Comparison of ENCODE assay signal across 2 cellular contexts in genomic region chr21:25835397-25835796, GRCh38.
TF ChIP-seq lines count a peak whose summit lies in the region.

No MANE protein-coding gene starts in this region.

TF ChIP-seq in IMR-90, 13 proteins besides CTCF, POLR2A, EP300 and RAD21:
- TF ChIP-seq RFX5 (IDR thresholded peaks at IDR 0.05; ENCODE audit: low read depth, low read length) = no peak
TF ChIP-seq in IMR-90: peak in this region for 0.

TF ChIP-seq in SK-N-SH, 30 proteins besides CTCF, POLR2A, EP300 and RAD21:
- TF ChIP-seq RXRA (IDR thresholded peaks at IDR 0.05; ENCODE audit: borderline replicate concordance, low read depth) (no peak), TCF12 (IDR thresholded peaks at IDR 0.05) (no peak), RCOR1 (IDR thresholded peaks at IDR 0.05; ENCODE audit: low read length) (no peak), MEF2A (IDR thresholded peaks at IDR 0.05; ENCODE audit: borderline replicate concordance, low read depth) (no peak), TAF1 (IDR thresholded peaks at IDR 0.05; ENCODE audit: borderline replicate concordance, low read depth, low read length) (no peak), CHD2 (IDR thresholded peaks at IDR 0.05; ENCODE audit: low read length, partially characterized antibody) (no peak)
TF ChIP-seq in SK-N-SH: peak in this region for 0.
